In the genomic region with DNA sequence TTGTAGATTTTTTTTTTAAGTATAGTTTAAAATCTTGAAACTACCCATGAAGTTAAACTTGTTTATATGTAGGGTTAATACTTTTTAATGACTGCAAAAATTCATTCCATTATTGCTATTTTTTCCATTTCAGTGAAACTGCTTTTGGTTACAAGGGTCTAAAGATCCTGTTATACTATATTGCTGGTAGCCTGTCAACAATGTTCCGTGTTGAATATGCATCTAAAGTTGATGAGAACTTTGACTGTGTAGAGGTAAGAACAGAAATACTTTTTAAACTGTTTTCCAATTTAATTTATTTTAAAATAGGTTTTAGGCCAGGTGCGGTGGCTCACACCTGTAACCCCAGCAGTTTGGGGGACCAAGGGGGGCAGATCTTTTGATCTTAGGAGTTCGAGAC, we compare ENCODE assay signal across 35 cellular contexts.
"Had no signal": no experiment of that assay in that cellular context is flagged by ENCODE, and none has a peak within 500 bp of the region (broad histone marks: within the 10 kb centered on the region; RNA-seq: fewer than 3 reads in every experiment).

No MANE protein-coding gene starts in this region.

- H3K27me3 ChIP-seq: MG63 had no signal

- H3K27ac ChIP-seq: KMS-11 had no signal

- DNase-seq: Karpas-422, Kasumi-1, KG1, MM.1S, MV-4-11, NCI-H1048, NCI-H1092, NCI-H1092 treated with DMSO at 0.1 percent for 48 hours, NCI-H1105, NCI-H1105 treated with DMSO at 0.1 percent for 48 hours, NCI-H1417, NCI-H1417 treated with DMSO at 0.1 percent for 48 hours, NCI-H1436, NCI-H1436 treated with DMSO at 0.1 percent for 48 hours, NCI-H146, NCI-H1694, NCI-H1694 treated with DMSO at 0.1 percent for 48 hours, NCI-H187, NCI-H187 treated with DMSO at 0.1 percent for 48 hours, NCI-H1930, NCI-H2029, NCI-H2029 treated with DMSO at 0.1 percent for 48 hours, NCI-H2081, NCI-H2081 treated with DMSO at 0.1 percent for 48 hours, NCI-H2171, NCI-H2171 treated with DMSO at 0.1 percent for 48 hours, NCI-H2227 treated with DMSO at 0.1 percent for 48 hours, NCI-H345, NCI-H446, NCI-H446 treated with DMSO at 0.1 percent for 48 hours, NCI-H510A, NCI-H510A treated with DMSO at 0.1 percent for 48 hours, NCI-H524 had no signal

- H3K9me3 ChIP-seq: MG63 had no signal

- H3K4me3 ChIP-seq: MG63 had no signal
